In the genomic region with DNA sequence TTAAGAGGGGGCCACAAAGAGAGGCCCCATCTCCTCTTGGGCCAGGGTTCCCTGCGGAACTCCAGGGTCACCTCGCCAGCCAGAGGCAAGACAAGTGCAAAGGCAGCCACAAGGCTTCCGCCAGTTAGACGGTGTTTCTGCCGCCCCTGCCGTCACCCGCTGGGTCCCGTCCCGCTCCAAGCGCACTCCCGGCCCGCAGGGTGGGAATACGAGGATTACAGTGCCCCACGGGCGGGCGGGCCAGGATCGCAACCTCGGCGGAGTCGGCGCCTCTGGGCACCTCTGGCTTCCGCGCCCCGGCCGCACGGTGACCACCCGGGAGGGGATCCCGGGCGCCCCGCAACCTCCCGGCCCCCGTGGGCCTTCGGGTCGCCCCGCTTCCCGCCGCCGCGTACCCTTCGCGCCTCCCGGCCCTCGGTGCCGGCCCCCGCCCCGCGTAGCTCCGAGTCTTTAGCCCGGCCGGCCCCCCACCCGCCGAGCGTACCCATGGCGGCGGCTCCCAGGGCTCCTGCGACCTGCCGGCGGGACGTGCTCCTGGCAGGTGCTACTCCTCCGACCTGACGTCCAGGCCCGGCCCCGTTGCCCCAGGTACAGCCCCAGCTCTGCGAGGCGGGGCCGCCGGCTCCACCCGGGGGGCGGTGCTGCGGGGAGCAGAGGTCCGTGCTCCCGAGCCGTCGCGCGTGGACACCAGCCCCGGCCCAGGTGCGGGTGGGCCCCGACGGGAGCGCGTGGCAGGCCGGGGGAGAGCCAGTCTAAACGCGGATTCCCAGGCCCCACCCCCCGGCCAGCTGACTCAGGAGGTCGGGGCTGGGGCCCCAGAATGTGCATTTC, we compare ENCODE assay signal across 9 cellular contexts. TPM values are rescaled to one million over a fixed set of nuclear protein-coding genes. Genes with fewer than 3 reads are reported as not detected.
DNase-seq lines count a peak whose midpoint lies in the region; ATAC-seq and TF ChIP-seq lines count a peak whose summit lies in the region.
"Had no signal": no experiment of that assay in that cellular context is flagged by ENCODE, and none has a peak within 500 bp of the region (broad histone marks: within the 10 kb centered on the region; RNA-seq: fewer than 3 reads in every experiment).

A gene with protein sequence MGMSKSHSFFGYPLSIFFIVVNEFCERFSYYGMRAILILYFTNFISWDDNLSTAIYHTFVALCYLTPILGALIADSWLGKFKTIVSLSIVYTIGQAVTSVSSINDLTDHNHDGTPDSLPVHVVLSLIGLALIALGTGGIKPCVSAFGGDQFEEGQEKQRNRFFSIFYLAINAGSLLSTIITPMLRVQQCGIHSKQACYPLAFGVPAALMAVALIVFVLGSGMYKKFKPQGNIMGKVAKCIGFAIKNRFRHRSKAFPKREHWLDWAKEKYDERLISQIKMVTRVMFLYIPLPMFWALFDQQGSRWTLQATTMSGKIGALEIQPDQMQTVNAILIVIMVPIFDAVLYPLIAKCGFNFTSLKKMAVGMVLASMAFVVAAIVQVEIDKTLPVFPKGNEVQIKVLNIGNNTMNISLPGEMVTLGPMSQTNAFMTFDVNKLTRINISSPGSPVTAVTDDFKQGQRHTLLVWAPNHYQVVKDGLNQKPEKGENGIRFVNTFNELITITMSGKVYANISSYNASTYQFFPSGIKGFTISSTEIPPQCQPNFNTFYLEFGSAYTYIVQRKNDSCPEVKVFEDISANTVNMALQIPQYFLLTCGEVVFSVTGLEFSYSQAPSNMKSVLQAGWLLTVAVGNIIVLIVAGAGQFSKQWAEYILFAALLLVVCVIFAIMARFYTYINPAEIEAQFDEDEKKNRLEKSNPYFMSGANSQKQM (minus strand): TSS at position 562 of the 831 bp plus-strand sequence. CDS start 74 bp downstream, at position 488.

- peaks cover 26% of the 10 kb centered on the region for H3K27me3 ChIP-seq in ectodermal cell (ENCODE audit: control insufficient read depth, insufficient read depth, low read length, poor library complexity, severe bottlenecking)
- H3K27me3 ChIP-seq in transverse colon: peaks cover 74% of the 10 kb centered on the region

- no peak for TF ChIP-seq EP300 in transverse colon (IDR thresholded peaks at IDR 0.05; ENCODE audit: low read depth)

- H3K4me1 Mint-ChIP-seq in activated T-cell treated with anti-CD3 and anti-CD28 coated beads, Interleukin-2, amount 50 U/mL, for 4 hours (ENCODE audit: low read depth): peaks cover 2% of the 10 kb centered on the region
- H3K4me1 Mint-ChIP-seq: CD14-positive monocyte had no signal

- peak; percentile 28 to 46 for ATAC-seq in activated T-cell treated with anti-CD3 and anti-CD28 coated beads, Interleukin-2, amount 50 U/mL, for 4 hours
- no peak for ATAC-seq in GM19397 (IDR thresholded peaks at IDR 0.05; ENCODE audit: unreplicated experiment)

- H3K9me3 ChIP-seq in ectodermal cell (ENCODE audit: control insufficient read depth, low read length) (no peaks in the 10 kb centered on the region), transverse colon (peaks cover 0 to 4% of the 10 kb centered on the region in 2 donors)

- peaks cover 10% of the 10 kb centered on the region for H3K9me3 Mint-ChIP-seq in activated T-cell treated with anti-CD3 and anti-CD28 coated beads, Interleukin-2, amount 50 U/mL, for 4 hours

- no peak for TF ChIP-seq CTCF in transverse colon (IDR thresholded peaks at IDR 0.05)

- H3K4me3 Mint-ChIP-seq in activated T-cell treated with anti-CD3 and anti-CD28 coated beads, Interleukin-2, amount 50 U/mL, for 4 hours: no peak within 1 kb of the TSS

- DNase-seq in activated T-cell treated with anti-CD3 and anti-CD28 coated beads, Interleukin-2, amount 50 U/mL, for 4 hours: no peak
- no peak for DNase-seq in activated T-cell treated with anti-CD3 and anti-CD28 coated beads, Interleukin-2, amount 50 U/mL, for 48 hours
- DNase-seq in mesenteric fat pad (ENCODE audit: low spot score) (peak; percentile 79), transverse colon (peak; percentile 47), NOMO-1 treated with dmso at 0.1 percent for 144 hours (lab: John Stamatoyannopoulos, UW; ENCODE audit: unreplicated experiment) (no peak), NCI-H446 (lab: John Stamatoyannopoulos, UW) (no peak)

- H3K4me1 ChIP-seq in ectodermal cell (ENCODE audit: control insufficient read depth, insufficient read depth, low read length) (peaks cover 13% of the 10 kb centered on the region), transverse colon (peaks cover 0 to 15% (median 12%) of the 10 kb centered on the region in 4 donors)

- WGBS in ectodermal cell, 2 experiments: 5% methylated on average over 87 of the region's 87 CpGs
- WGBS in transverse colon (ENCODE audit: low coverage in 1 of 2), 2 donors: 9% methylated on average over 68 of the region's 87 CpGs; no CpG with 5 or more reads in 1 of the 2 donors

- peaks cover 62% of the 10 kb centered on the region for H3K27me3 Mint-ChIP-seq in activated T-cell treated with anti-CD3 and anti-CD28 coated beads, Interleukin-2, amount 50 U/mL, for 4 hours (ENCODE audit: low read depth)

- in situ Hi-C loops in transverse colon (cut with MboI; ENCODE audit: low pct_ligation_motif_present in 1 of 4, low pct_unique_long_range_greater_than_20kb in 1 of 4, low sequenced_read_pairs in 3 of 4): no loop called here

- H3K4me3 ChIP-seq in ectodermal cell (ENCODE audit: insufficient read depth, low read depth, low read length): peak within 1 kb of the TSS; percentile 46
- H3K4me3 ChIP-seq in transverse colon: peak within 1 kb of the TSS in 3 of 4 donors; percentile 21 to 44 (median 43)

- TF ChIP-seq POLR2A in transverse colon (IDR thresholded peaks at IDR 0.05): no peak

- H3K36me3 ChIP-seq in ectodermal cell (ENCODE audit: control insufficient read depth, insufficient read depth, low read length) (no peaks in the 10 kb centered on the region), transverse colon (no peaks in the 10 kb centered on the region)

- intact Hi-C loops in transverse colon (cut with DNase I; ENCODE audit: low total_unique reads): no loop called here

- H3K27ac ChIP-seq in ectodermal cell (ENCODE audit: insufficient read depth, low read depth, low read length, poor library complexity, severe bottlenecking): no peak within 1 kb of the TSS
- no peak within 1 kb of the TSS for H3K27ac ChIP-seq in transverse colon

- H3K36me3 Mint-ChIP-seq in activated T-cell treated with anti-CD3 and anti-CD28 coated beads, Interleukin-2, amount 50 U/mL, for 4 hours (ENCODE audit: insufficient read depth): no peaks in the 10 kb centered on the region

RNA-seq across cellular contexts. Expression of the gene that starts here (rescaled TPM):
- total RNA-seq in activated T-cell treated with anti-CD3 and anti-CD28 coated beads, Interleukin-2, amount 50 U/mL, for 4 hours: not detected
- polyA plus RNA-seq in ectodermal cell (2013, experiment 1 of 4): not detected
- polyA plus RNA-seq in ectodermal cell (2013, experiment 2 of 4): 0.05 TPM
- polyA plus RNA-seq in ectodermal cell (2013, experiment 3 of 4): not detected
- polyA plus RNA-seq in ectodermal cell (2013, experiment 4 of 4): not detected
- total RNA-seq in mesenteric fat pad (0.45 TPM), transverse colon (10 to 100 TPM in 3 of 4 donors, not detected in 1; 16.1 to 56.3 (median 44.1) TPM)
- polyA plus RNA-seq: CD14-positive monocyte had no signal

Comparison
In these comparisons a context has a peak if more than half of its experiments do, and no peak if none do; other contexts are left out.
1. Peak in ATAC-seq in activated T-cell treated with anti-CD3 and anti-CD28 coated beads, Interleukin-2, amount 50 U/mL, for 4 hours; RNA of the gene not detected or under 1 TPM.
2. Peak in DNase-seq in mesenteric fat pad; RNA of the gene not detected or under 1 TPM.